Comparison of ENCODE assay signal across 11 cellular contexts in the genomic region with DNA sequence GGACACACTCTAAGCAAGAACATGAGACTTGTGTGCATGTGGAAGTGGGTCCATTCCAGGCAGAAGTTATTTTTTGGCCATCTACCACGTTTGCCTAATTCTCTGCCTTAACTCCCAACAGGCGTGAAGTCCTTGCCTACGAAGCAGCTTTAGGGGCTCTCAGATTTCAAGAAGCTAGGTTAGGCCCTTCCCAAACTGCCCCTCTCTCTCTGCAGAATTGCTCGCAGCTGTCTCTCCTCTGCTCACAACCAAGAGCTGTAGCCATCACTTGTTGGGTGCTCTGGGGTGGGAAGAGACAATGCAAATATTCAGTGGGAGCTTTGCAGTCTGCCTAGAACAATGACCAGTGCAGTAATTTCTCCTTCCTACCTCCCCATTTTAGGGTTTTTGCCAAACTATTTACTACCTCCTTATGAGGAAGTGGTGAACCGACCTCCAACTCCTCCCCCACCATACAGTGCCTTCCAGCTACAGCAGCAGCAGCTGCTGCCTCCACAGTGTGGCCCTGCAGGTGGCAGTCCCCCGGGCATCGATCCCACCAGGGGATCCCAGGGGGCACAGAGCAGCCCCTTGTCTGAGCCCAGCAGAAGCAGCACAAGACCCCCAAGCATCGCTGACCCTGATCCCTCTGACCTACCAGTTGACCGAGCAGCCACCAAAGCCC. TPM values are rescaled to one million over a fixed set of nuclear protein-coding genes. Genes with fewer than 3 reads are reported as not detected.
DNase-seq lines count a peak whose midpoint lies in the region; TF ChIP-seq lines count a peak whose summit lies in the region.
"Had no signal": no experiment of that assay in that cellular context is flagged by ENCODE, and none has a peak within 500 bp of the region (broad histone marks: within the 10 kb centered on the region; RNA-seq: fewer than 3 reads in every experiment).

No MANE protein-coding gene starts in this region.

- no peaks in the 10 kb centered on the region for H3K9me3 ChIP-seq in NT2/D1 (ENCODE audit: insufficient read depth, low read length)
- no peaks in the 10 kb centered on the region for H3K9me3 ChIP-seq in spleen
- no peaks in the 10 kb centered on the region for H3K9me3 ChIP-seq in colonic mucosa
- H3K9me3 ChIP-seq in hepatocyte (ENCODE audit: low read depth) = no peaks in the 10 kb centered on the region
- H3K9me3 ChIP-seq: prostate gland had no signal

- H3K27ac ChIP-seq in spleen (peak overlapping the region in 6 of 8 donors; percentile 32 to 91 (median 87)), colonic mucosa (no peak overlapping the region), hepatocyte (no peak overlapping the region)
- H3K27ac ChIP-seq: prostate gland had no signal

- peaks cover 10% of the 10 kb centered on the region for H3K79me2 ChIP-seq in hepatocyte

- WGBS in spleen, 5 donors = 50 to 75% (median 54%) methylated on average over 9 of the region's 9 CpGs
- WGBS in hepatocyte (ENCODE audit: low lambda C conversion rate, missing lambda C conversion rate) = 86% methylated on average over 8 of the region's 9 CpGs

- H4K20me1 ChIP-seq in hepatocyte (ENCODE audit: insufficient read depth, poor library complexity, severe bottlenecking) = no peaks in the 10 kb centered on the region

- H3K9ac ChIP-seq in NT2/D1 (ENCODE audit: insufficient read length, low read depth) (peak overlapping the region; percentile 21), colonic mucosa (ENCODE audit: low read depth in 2 of 2, low read length in 2 of 2) (no peak overlapping the region)

- no peak overlapping the region for H2AFZ ChIP-seq in hepatocyte

- H3K36me3 ChIP-seq in NT2/D1 (ENCODE audit: insufficient read depth, insufficient read length, low read length) (peaks cover 45% of the 10 kb centered on the region), spleen (peaks cover 0 to 73% (median 52%) of the 10 kb centered on the region in 6 donors), colonic mucosa (peaks cover 21% of the 10 kb centered on the region), hepatocyte (replicated peaks; ENCODE audit: insufficient read depth, low read depth) (no peaks in the 10 kb centered on the region)

- H3K9me2 ChIP-seq in hepatocyte (replicated peaks; ENCODE audit: insufficient read depth) = no peaks in the 10 kb centered on the region

- no peak overlapping the region for H3K4me2 ChIP-seq in hepatocyte

- H3K4me3 ChIP-seq in NT2/D1 (ENCODE audit: insufficient read length, low read depth) (no peak overlapping the region), cardiac fibroblast (replicated peaks in 1 of 2; ENCODE audit: low read depth in 2 of 2, low read length in 2 of 2) (no peak overlapping the region), spleen (peak overlapping the region in 1 of 8 donors; percentile 14), colonic mucosa (no peak overlapping the region), hepatocyte (no peak overlapping the region)
- H3K4me3 ChIP-seq: prostate gland had no signal

- TF ChIP-seq CTCF in cardiac fibroblast (IDR thresholded peaks at IDR 0.05; ENCODE audit: low read depth, low read length) = no peak
- no peak for TF ChIP-seq CTCF in spleen (IDR thresholded peaks at IDR 0.05 in 8 of 11, conservative IDR thresholded peaks at IDR 0.05 in 3 of 11)
- TF ChIP-seq CTCF in colonic mucosa (IDR thresholded peaks at IDR 0.05) = no peak
- TF ChIP-seq CTCF in hepatocyte (IDR thresholded peaks at IDR 0.05; ENCODE audit: poor library complexity) = no peak

- H3K27me3 ChIP-seq in NT2/D1 (ENCODE audit: insufficient read depth, insufficient read length) (no peaks in the 10 kb centered on the region), spleen (replicated peaks in 1 of 7) (no peaks in the 10 kb centered on the region), colonic mucosa (no peaks in the 10 kb centered on the region), hepatocyte (no peaks in the 10 kb centered on the region)

- peaks cover 19% of the 10 kb centered on the region for H3K4me1 ChIP-seq in NT2/D1 (ENCODE audit: insufficient read depth, insufficient read length)
- H3K4me1 ChIP-seq in spleen = peaks cover 13 to 92% (median 55%) of the 10 kb centered on the region in 6 donors
- peaks cover 4% of the 10 kb centered on the region for H3K4me1 ChIP-seq in colonic mucosa
- peaks cover 24% of the 10 kb centered on the region for H3K4me1 ChIP-seq in hepatocyte (ENCODE audit: insufficient read depth)
- H3K4me1 ChIP-seq: prostate gland had no signal

- intact Hi-C loops in spleen (cut with DNase I; ENCODE audit: low total_unique reads) = no loop called here
- intact Hi-C loops in colonic mucosa (cut with DNase I) = no loop called here

- DNase-seq in SIG-M5 treated with dmso at 0.1 percent for 504 hours (lab: John Stamatoyannopoulos, UW; ENCODE audit: unreplicated experiment) (peak; percentile 80), SIG-M5 (lab: John Stamatoyannopoulos, UW) (no peak), NT2/D1 (ENCODE audit: low read depth, low spot score) (no peak), cardiac fibroblast (ENCODE audit: low read depth in 2 of 2) (peak; percentile 25 to 64), spleen (peak; percentile 82), colonic mucosa (no peak), hepatocyte (ENCODE audit: low spot score) (no peak)
- no peak for DNase-seq in stimulated activated CD4-positive, alpha-beta T cell treated with anti-CD3 and anti-CD28 coated beads, Interleukin-15, amount 100 ng/mL, for 24 hours
- DNase-seq: 8988T, NCI-H2081 had no signal

- TF ChIP-seq POLR2A in spleen (IDR thresholded peaks at IDR 0.05) = no peak

RNA-seq across cellular contexts. Expression of a gene that starts 24.9 kb away (rescaled TPM):
- total RNA-seq in spleen = 1 to 10 TPM in 1 of 7 donors, not detected in 6; 1.0 TPM
- under 1 TPM in 2 of 3 donors, not detected in 1; 0.20 to 0.30 TPM for polyA plus RNA-seq in spleen
- total RNA-seq in colonic mucosa = 1 to 10 TPM in 1 of 2 donors, not detected in 1; 7.7 TPM
- not detected in 2 replicates for total RNA-seq in hepatocyte
- polyA plus RNA-seq in hepatocyte = not detected in 2 replicates

RNA-seq across cellular contexts. Expression of a gene that starts 41.7 kb away (rescaled TPM):
- total RNA-seq in spleen (10 to 100 TPM; 18.8 to 32.7 (median 27.2) TPM), colonic mucosa (10 to 100 TPM; 15.6 to 18.9 TPM), hepatocyte (53.2 and 61.4 TPM in 2 replicates)
- polyA plus RNA-seq in spleen (10 to 100 TPM; 20.6 to 44.8 (median 28.0) TPM), hepatocyte (31.8 and 42.0 TPM in 2 replicates)

RNA-seq across cellular contexts. Expression of a gene that starts 56.9 kb away (rescaled TPM):
- total RNA-seq in spleen (10 to 100 TPM in 4 of 7 donors, 1 to 10 TPM in 3; 4.3 to 19.0 (median 10.4) TPM), colonic mucosa (1 to 10 TPM in 1 of 2 donors, under 1 TPM in 1; 0.77 to 1.9 TPM), hepatocyte (9.0 and 9.1 TPM in 2 replicates)
- polyA plus RNA-seq in spleen (10 to 100 TPM in 1 of 3 donors, 1 to 10 TPM in 2; 6.3 to 16.6 (median 8.7) TPM), hepatocyte (2.2 and 3.8 TPM in 2 replicates)

Comparison
In these comparisons a context has a peak if more than half of its experiments do, and no peak if none do; other contexts are left out.
1. DNase-seq: peak in SIG-M5 treated with dmso at 0.1 percent for 504 hours (single experiment), cardiac fibroblast (2 of 2) and spleen (single experiment); none in SIG-M5 (single experiment), NT2/D1 (single experiment), colonic mucosa (single experiment), hepatocyte (single experiment) and stimulated activated CD4-positive, alpha-beta T cell treated with anti-CD3 and anti-CD28 coated beads, Interleukin-15, amount 100 ng/mL, for 24 hours (single experiment).
2. H3K27ac ChIP-seq: peak in spleen (6 of 8); none in colonic mucosa (single experiment) and hepatocyte (single experiment).